Comparison of ENCODE assay signal across 13 cellular contexts in the genomic region with DNA sequence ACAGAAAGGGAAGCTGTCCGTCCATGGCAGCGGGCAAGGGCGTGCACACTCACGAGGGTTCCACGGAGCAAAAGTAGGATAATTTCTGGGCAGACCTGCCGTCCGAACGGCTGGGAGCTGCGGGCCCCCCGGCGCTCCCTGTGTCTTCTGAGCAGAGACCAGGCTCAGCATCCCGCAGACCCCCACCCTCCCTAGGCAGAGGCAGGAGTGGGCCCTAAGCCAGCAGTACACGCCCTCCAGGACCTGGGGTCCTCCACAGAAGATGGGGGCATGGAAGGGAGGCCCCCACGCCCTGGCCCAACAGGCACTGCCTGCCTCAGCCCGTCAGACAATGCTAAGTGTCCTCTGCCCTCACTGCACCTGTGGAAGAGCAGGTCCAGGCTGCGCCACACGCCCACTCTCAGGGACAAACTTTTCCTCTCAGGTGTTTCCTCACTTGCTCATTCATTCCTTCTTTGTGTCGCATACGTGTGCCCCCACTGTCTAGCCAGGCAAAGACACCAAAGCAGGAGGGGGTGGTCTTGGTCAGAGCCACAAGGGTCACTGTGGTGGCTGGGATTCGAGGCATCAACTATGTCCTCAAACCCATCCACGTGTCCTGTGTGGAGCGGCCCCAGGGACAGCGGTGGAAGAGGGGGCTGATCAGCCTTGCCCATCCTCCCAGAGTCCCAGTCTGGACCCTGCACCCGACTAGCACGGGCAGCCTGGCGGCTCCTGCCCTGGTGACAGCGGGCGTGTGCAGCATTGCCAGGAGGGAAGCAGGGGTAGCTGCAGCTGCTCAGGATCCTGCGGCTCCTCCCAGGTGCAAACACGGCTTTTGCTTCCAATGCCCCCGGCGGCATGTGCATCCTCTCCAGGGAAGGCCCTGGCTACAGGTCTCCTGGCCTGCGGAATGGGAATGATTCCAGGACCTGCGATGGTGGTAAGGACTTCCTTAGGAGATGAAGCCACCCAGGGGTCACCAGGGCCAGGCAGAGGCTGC. TPM values are rescaled to one million over a fixed set of nuclear protein-coding genes. Genes with fewer than 3 reads are reported as not detected.
DNase-seq lines count a peak whose midpoint lies in the region; ATAC-seq and TF ChIP-seq lines count a peak whose summit lies in the region.
"Had no signal": no experiment of that assay in that cellular context is flagged by ENCODE, and none has a peak within 500 bp of the region (broad histone marks: within the 10 kb centered on the region; RNA-seq: fewer than 3 reads in every experiment).

No MANE protein-coding gene starts in this region.

- H3K36me3 Mint-ChIP-seq in activated T-helper 1 cell treated with anti-CD3 and anti-CD28 coated beads, Interleukin-12 subunit alpha, Interleukin-12 subunit beta, Interleukin-2, Interleukin-4 antibody, amounts not matched to agents 30 ng/mL and 10 ng/mL and 1 ng/mL, durations not matched to agents 14 hours and 24 hours and 36 hours (ENCODE audit: low read depth) = no peaks in the 10 kb centered on the region

- DNase-seq in NCI-H146 (lab: John Stamatoyannopoulos, UW) = peak; percentile 26
- DNase-seq in NCI-H146 treated with DMSO at 0.1 percent for 48 hours (lab: John Stamatoyannopoulos, UW; ENCODE audit: unreplicated experiment) = no peak
- DNase-seq in activated T-helper 1 cell treated with anti-CD3 and anti-CD28 coated beads, Interleukin-12 subunit alpha, Interleukin-12 subunit beta, Interleukin-2, Interleukin-4 antibody, amounts not matched to agents 30 ng/mL and 10 ng/mL and 1 ng/mL, durations not matched to agents 14 hours and 24 hours and 36 hours (ENCODE audit: low spot score) = no peak
- peak; percentile 16 to 48 (median 40) for DNase-seq in right cardiac atrium
- DNase-seq in spleen = peak; percentile 73
- DNase-seq in COR-L47 (lab: John Stamatoyannopoulos, UW) = no peak
- DNase-seq in NCI-H526 treated with DMSO at 0.1 percent for 48 hours (lab: John Stamatoyannopoulos, UW) = no peak
- DNase-seq in activated CD4-positive, alpha-beta T cell treated with anti-CD3 and anti-CD28 coated beads, Interleukin-2, amount 50 U/mL, for 4 hours = no peak
- DNase-seq: cerebellar nuclear complex, Kasumi-1, SW 1271 had no signal

- H3K36me3 ChIP-seq in spleen = no peaks in the 10 kb centered on the region

- peaks cover 9% of the 10 kb centered on the region for H3K4me1 Mint-ChIP-seq in activated T-helper 1 cell treated with anti-CD3 and anti-CD28 coated beads, Interleukin-12 subunit alpha, Interleukin-12 subunit beta, Interleukin-2, Interleukin-4 antibody, amounts not matched to agents 30 ng/mL and 10 ng/mL and 1 ng/mL, durations not matched to agents 14 hours and 24 hours and 36 hours (ENCODE audit: low read depth)

- H3K9me3 Mint-ChIP-seq in activated T-helper 1 cell treated with anti-CD3 and anti-CD28 coated beads, Interleukin-12 subunit alpha, Interleukin-12 subunit beta, Interleukin-2, Interleukin-4 antibody, amounts not matched to agents 30 ng/mL and 10 ng/mL and 1 ng/mL, durations not matched to agents 14 hours and 24 hours and 36 hours = no peaks in the 10 kb centered on the region

- no peak for TF ChIP-seq POLR2A in spleen (IDR thresholded peaks at IDR 0.05)

- H3K27ac Mint-ChIP-seq in activated T-helper 1 cell treated with anti-CD3 and anti-CD28 coated beads, Interleukin-12 subunit alpha, Interleukin-12 subunit beta, Interleukin-2, Interleukin-4 antibody, amounts not matched to agents 30 ng/mL and 10 ng/mL and 1 ng/mL, durations not matched to agents 14 hours and 24 hours and 36 hours = no peak overlapping the region

- H3K4me1 ChIP-seq in right cardiac atrium (ENCODE audit: control insufficient read depth, insufficient read depth, low read length) (no peaks in the 10 kb centered on the region), spleen (peaks cover 0 to 38% (median 26%) of the 10 kb centered on the region in 6 donors)

- TF ChIP-seq CTCF in spleen (IDR thresholded peaks at IDR 0.05 in 8 of 11, conservative IDR thresholded peaks at IDR 0.05 in 3 of 11) = no peak

- H3K27me3 ChIP-seq in right cardiac atrium (ENCODE audit: control insufficient read depth, insufficient read depth) = no peaks in the 10 kb centered on the region
- H3K27me3 ChIP-seq in spleen (replicated peaks in 1 of 7) = peaks cover 0 to 65% (median 29%) of the 10 kb centered on the region in 7 donors

- intact Hi-C loops in activated T-helper 1 cell treated with anti-CD3 and anti-CD28 coated beads, Interleukin-12 subunit alpha, Interleukin-12 subunit beta, Interleukin-2, Interleukin-4 antibody, amounts not matched to agents 30 ng/mL and 10 ng/mL and 1 ng/mL, durations not matched to agents 14 hours and 24 hours and 36 hours (cut with micrococcal nuclease) = loop anchor here (10.0 kb wide), 1 partner anchor 408 kb away; a partner anchor contains a TSS
- intact Hi-C loops in right cardiac atrium (cut with DNase I) (loop anchor here in 2 of 4 donors (10.0 kb wide), 2 partner anchors 58 to 138 kb away; no protein-coding TSS in a partner anchor), spleen (cut with DNase I; ENCODE audit: low total_unique reads) (loop anchor here (10.0 kb wide), 1 partner anchor 368 kb away; no protein-coding TSS in a partner anchor)

- H3K27ac ChIP-seq in right cardiac atrium (ENCODE audit: low read length) (no peak overlapping the region), spleen (no peak overlapping the region)
- H3K27ac ChIP-seq: 22Rv1 had no signal

- H3K4me3 Mint-ChIP-seq in activated T-helper 1 cell treated with anti-CD3 and anti-CD28 coated beads, Interleukin-12 subunit alpha, Interleukin-12 subunit beta, Interleukin-2, Interleukin-4 antibody, amounts not matched to agents 30 ng/mL and 10 ng/mL and 1 ng/mL, durations not matched to agents 14 hours and 24 hours and 36 hours = peak overlapping the region; percentile 73

- H3K9me3 ChIP-seq in right cardiac atrium (ENCODE audit: control insufficient read depth, low read length) (no peaks in the 10 kb centered on the region), spleen (no peaks in the 10 kb centered on the region)

- H3K4me3 ChIP-seq in right cardiac atrium (ENCODE audit: low read length) (no peak overlapping the region), spleen (no peak overlapping the region)
- H3K4me3 ChIP-seq: GM12878 had no signal

- WGBS in right cardiac atrium = 79% methylated on average over 34 of the region's 34 CpGs
- 82 to 85% (median 83%) methylated on average over 20 to 34 of the region's 34 CpGs for WGBS in spleen, 5 donors

- H3K27me3 Mint-ChIP-seq in activated T-helper 1 cell treated with anti-CD3 and anti-CD28 coated beads, Interleukin-12 subunit alpha, Interleukin-12 subunit beta, Interleukin-2, Interleukin-4 antibody, amounts not matched to agents 30 ng/mL and 10 ng/mL and 1 ng/mL, durations not matched to agents 14 hours and 24 hours and 36 hours (ENCODE audit: insufficient read depth) = peaks cover 16% of the 10 kb centered on the region

- ATAC-seq in right cardiac atrium = no peak
- ATAC-seq: GM12878 had no signal

RNA-seq across cellular contexts. Expression of a gene that starts 2.4 kb away (rescaled TPM):
- 6.2 and 6.5 TPM in 2 replicates for total RNA-seq in activated T-helper 1 cell treated with anti-CD3 and anti-CD28 coated beads, Interleukin-12 subunit alpha, Interleukin-12 subunit beta, Interleukin-2, Interleukin-4 antibody, amounts not matched to agents 30 ng/mL and 10 ng/mL and 1 ng/mL, durations not matched to agents 14 hours and 24 hours and 36 hours
- total RNA-seq in right cardiac atrium = 100 to 1,000 TPM in 2 of 4 donors, 10 to 100 TPM in 2; 75.8 to 107 (median 94.8) TPM
- 118 TPM for polyA plus RNA-seq in right cardiac atrium
- total RNA-seq in spleen = 10 to 100 TPM in 5 of 7 donors, 1 to 10 TPM in 2; 7.9 to 25.0 (median 18.6) TPM
- polyA plus RNA-seq in spleen = 10 to 100 TPM in 1 of 3 donors, 1 to 10 TPM in 2; 4.1 to 12.4 (median 9.1) TPM

Comparison
In these comparisons a context has a peak if more than half of its experiments do, and no peak if none do; other contexts are left out.
1. DNase-seq: peak in NCI-H146 (single experiment), right cardiac atrium (3 of 3) and spleen (single experiment); none in NCI-H146 treated with DMSO at 0.1 percent for 48 hours (single experiment), activated T-helper 1 cell treated with anti-CD3 and anti-CD28 coated beads, Interleukin-12 subunit alpha, Interleukin-12 subunit beta, Interleukin-2, Interleukin-4 antibody, amounts not matched to agents 30 ng/mL and 10 ng/mL and 1 ng/mL, durations not matched to agents 14 hours and 24 hours and 36 hours (single experiment), COR-L47 (single experiment), NCI-H526 treated with DMSO at 0.1 percent for 48 hours (single experiment) and activated CD4-positive, alpha-beta T cell treated with anti-CD3 and anti-CD28 coated beads, Interleukin-2, amount 50 U/mL, for 4 hours (0 of 2).